ENCODE assay signal across 10 cellular contexts in the genomic region with DNA sequence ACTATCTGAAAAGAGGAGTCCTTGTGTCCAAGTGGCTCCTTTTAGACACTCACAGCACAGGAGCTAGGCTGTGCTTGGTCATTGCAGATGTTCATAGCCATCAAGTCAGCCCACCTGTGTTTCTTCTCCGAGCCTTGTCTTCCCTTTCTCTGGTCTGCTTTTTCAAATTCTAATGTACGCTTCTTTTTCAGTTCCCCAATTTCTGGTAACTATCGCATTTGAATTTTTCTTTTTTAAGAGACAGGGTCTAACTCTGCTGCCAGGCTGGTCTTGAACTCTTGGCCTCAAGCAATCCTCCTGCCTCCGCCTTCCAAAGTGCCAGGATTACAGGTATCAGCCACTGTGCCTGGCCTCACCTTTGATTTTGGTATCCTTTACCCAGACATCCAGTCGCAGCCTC.
DNase-seq lines count a peak whose midpoint lies in the region; ATAC-seq lines count a peak whose summit lies in the region.
"Had no signal": no experiment of that assay in that cellular context is flagged by ENCODE, and none has a peak within 500 bp of the region (broad histone marks: within the 10 kb centered on the region; RNA-seq: fewer than 3 reads in every experiment).

No MANE protein-coding gene starts in this region.

- H3K9me3 Mint-ChIP-seq in dendritic cell treated with granulocyte-macrophage colony-stimulating factor and Interleukin-4, amounts not matched to agents 40 ng/mL and 50 ng/mL, for 4 days, result no peaks in the 10 kb centered on the region
- H3K9me3 Mint-ChIP-seq: neural crest cell had no signal

- no peak overlapping the region for H3K27ac ChIP-seq in caudate nucleus (ENCODE audit: low read depth, low read length)

- intact Hi-C loops in dendritic cell treated with granulocyte-macrophage colony-stimulating factor and Interleukin-4, amounts not matched to agents 40 ng/mL and 50 ng/mL, for 4 days (cut with micrococcal nuclease), result no loop called here

- ATAC-seq in GM18502 (IDR thresholded peaks at IDR 0.05; ENCODE audit: poor library complexity, unreplicated experiment) (peak; percentile 91), GM21381 (IDR thresholded peaks at IDR 0.05; ENCODE audit: unreplicated experiment) (peak; percentile 91), HG03159 (IDR thresholded peaks at IDR 0.05; ENCODE audit: unreplicated experiment) (peak; percentile 91)

- H3K27ac Mint-ChIP-seq in dendritic cell treated with granulocyte-macrophage colony-stimulating factor and Interleukin-4, amounts not matched to agents 40 ng/mL and 50 ng/mL, for 4 days, result peak overlapping the region; percentile 78

- H3K4me1 Mint-ChIP-seq in dendritic cell treated with granulocyte-macrophage colony-stimulating factor and Interleukin-4, amounts not matched to agents 40 ng/mL and 50 ng/mL, for 4 days (ENCODE audit: low read depth), result peaks cover 63% of the 10 kb centered on the region
- H3K4me1 Mint-ChIP-seq: neural crest cell had no signal

- peaks cover 66% of the 10 kb centered on the region for H3K36me3 Mint-ChIP-seq in dendritic cell treated with granulocyte-macrophage colony-stimulating factor and Interleukin-4, amounts not matched to agents 40 ng/mL and 50 ng/mL, for 4 days (ENCODE audit: low read depth)

- no peaks in the 10 kb centered on the region for H3K27me3 Mint-ChIP-seq in dendritic cell treated with granulocyte-macrophage colony-stimulating factor and Interleukin-4, amounts not matched to agents 40 ng/mL and 50 ng/mL, for 4 days

- DNase-seq in retina (no peak), AML-193 (lab: John Stamatoyannopoulos, UW) (no peak), caudate nucleus (lab: John Stamatoyannopoulos, UW) (no peak), NCI-H2029 treated with DMSO at 0.1 percent for 48 hours (lab: John Stamatoyannopoulos, UW) (no peak)
- DNase-seq: foreskin melanocyte had no signal

- H3K4me3 Mint-ChIP-seq in dendritic cell treated with granulocyte-macrophage colony-stimulating factor and Interleukin-4, amounts not matched to agents 40 ng/mL and 50 ng/mL, for 4 days, result no peak overlapping the region
- H3K4me3 Mint-ChIP-seq: neural crest cell had no signal
